29 cellular contexts compared by ENCODE assay signal in the genomic region with DNA sequence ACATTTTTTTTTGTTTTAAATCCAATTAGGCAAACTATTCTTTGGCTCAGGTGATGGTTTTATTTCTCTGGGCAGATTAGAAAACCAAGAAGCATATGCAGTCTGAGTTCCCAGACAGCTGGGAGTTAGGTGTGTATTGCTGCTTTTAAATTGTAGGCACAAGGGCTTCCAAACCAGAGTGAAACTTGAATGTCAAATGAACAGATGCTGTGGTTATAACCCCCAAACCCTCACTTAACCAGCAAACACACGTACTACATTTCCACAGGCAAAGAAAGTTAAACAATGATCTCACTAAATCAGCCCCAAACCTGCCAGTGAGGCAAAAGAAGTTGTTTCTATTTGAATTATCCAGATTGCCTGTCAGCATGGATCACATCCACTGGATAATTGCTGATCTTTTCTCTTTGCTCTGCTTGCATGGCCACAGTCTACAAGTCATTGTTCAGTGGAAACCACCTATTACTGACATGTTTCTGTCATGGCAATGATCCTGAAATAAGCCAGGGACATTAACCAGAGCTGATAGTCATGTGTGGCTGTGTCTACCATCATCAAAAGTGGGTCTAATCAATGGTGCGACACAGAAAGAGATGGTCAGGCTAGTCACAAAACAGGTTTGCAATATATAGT.
DNase-seq lines count a peak whose midpoint lies in the region; ATAC-seq, FAIRE-seq and TF ChIP-seq lines count a peak whose summit lies in the region.
"Had no signal": no experiment of that assay in that cellular context is flagged by ENCODE, and none has a peak within 500 bp of the region (broad histone marks: within the 10 kb centered on the region; RNA-seq: fewer than 3 reads in every experiment).

No MANE protein-coding gene starts in this region.

- no peaks in the 10 kb centered on the region for H3K36me3 Mint-ChIP-seq in activated T-helper 17 cell treated with anti-CD3 and anti-CD28 coated beads, Interleukin-2, amount 50 U/mL, for 72 hours (ENCODE audit: low read depth)
- H3K36me3 Mint-ChIP-seq in T-helper 17 cell (ENCODE audit: low read depth), result no peaks in the 10 kb centered on the region
- H3K36me3 Mint-ChIP-seq: type B pancreatic cell had no signal

- no peak overlapping the region for H3K4me3 ChIP-seq in GM06990 (replicated peaks; ENCODE audit: low read depth, low read length)
- no peak overlapping the region for H3K4me3 ChIP-seq in keratinocyte (ENCODE audit: control insufficient read depth in 2 of 3, extremely low read depth in 1 of 3, insufficient read depth in 2 of 3, low read depth in 1 of 3, low read length in 3 of 3)
- no peak overlapping the region for H3K4me3 ChIP-seq in GM23248
- H3K4me3 ChIP-seq: BLaER1 treated with 17β-estradiol and CSF1 and Interleukin-3, amounts not matched to agents 10 nM and 100 nM; esophagus squamous epithelium; K562; right lobe of liver had no signal

- no peaks in the 10 kb centered on the region for H3K4me1 Mint-ChIP-seq in activated T-helper 17 cell treated with anti-CD3 and anti-CD28 coated beads, Interleukin-2, amount 50 U/mL, for 72 hours
- no peaks in the 10 kb centered on the region for H3K4me1 Mint-ChIP-seq in T-helper 17 cell
- H3K4me1 Mint-ChIP-seq: central memory CD8-positive, alpha-beta T cell had no signal

- H3K27me3 ChIP-seq in GM06990 (replicated peaks; ENCODE audit: control insufficient read depth, insufficient read depth, low read length), result no peaks in the 10 kb centered on the region; the same call in 1 of the 2 replicates
- no peaks in the 10 kb centered on the region for H3K27me3 ChIP-seq in keratinocyte (ENCODE audit: control insufficient read depth, extremely low read depth, insufficient read depth, low read length)
- H3K27me3 ChIP-seq in GM23248 (replicated peaks; ENCODE audit: insufficient read depth), result no peaks in the 10 kb centered on the region
- H3K27me3 ChIP-seq: BLaER1 treated with 17β-estradiol and CSF1 and Interleukin-3, amounts not matched to agents 10 nM and 100 nM; esophagus squamous epithelium; right lobe of liver had no signal

- H3K4me2 ChIP-seq in keratinocyte (ENCODE audit: control insufficient read depth, extremely low read depth, insufficient read depth, low read depth, low read length), result no peak overlapping the region
- no peak overlapping the region for H3K4me2 ChIP-seq in GM23248 (ENCODE audit: unreplicated experiment)
- H3K4me2 ChIP-seq: BLaER1 treated with 17β-estradiol and CSF1 and Interleukin-3, amounts not matched to agents 10 nM and 100 nM had no signal

- H3K27ac ChIP-seq in keratinocyte (ENCODE audit: control insufficient read depth, insufficient read depth, low read length) (no peak overlapping the region), GM23248 (no peak overlapping the region)
- H3K27ac ChIP-seq: BLaER1 treated with 17β-estradiol and CSF1 and Interleukin-3, amounts not matched to agents 10 nM and 100 nM; esophagus squamous epithelium; right lobe of liver; RWPE1 had no signal

- no peaks in the 10 kb centered on the region for H3K36me3 ChIP-seq in GM06990 (ENCODE audit: control insufficient read depth, insufficient read depth, low read length)
- no peaks in the 10 kb centered on the region for H3K36me3 ChIP-seq in keratinocyte (ENCODE audit: control insufficient read depth in 2 of 2, extremely low read depth in 1 of 2, insufficient read depth in 2 of 2, low read length in 2 of 2)
- H3K36me3 ChIP-seq in GM23248 (ENCODE audit: low read depth), result no peaks in the 10 kb centered on the region
- H3K36me3 ChIP-seq: BLaER1 treated with 17β-estradiol and CSF1 and Interleukin-3, amounts not matched to agents 10 nM and 100 nM; esophagus squamous epithelium; right lobe of liver had no signal

- H3F3A ChIP-seq in GM23248 (ENCODE audit: insufficient read depth), result no peaks in the 10 kb centered on the region

- ATAC-seq in activated T-helper 17 cell treated with anti-CD3 and anti-CD28 coated beads, Interleukin-2, amount 50 U/mL, for 72 hours (replicated peaks), result no peak
- no peak for ATAC-seq in T-helper 17 cell
- ATAC-seq: K562, left cardiac atrium, right lobe of liver, SK-N-SH treated with all-trans-retinoic acid at 6 μM for 48 hours had no signal

- FAIRE-seq in D721Med (lab: Jason Lieb, UNC) (peak; percentile 35), keratinocyte (lab: Jason Lieb, UNC) (peak; percentile 43)
- FAIRE-seq: endometrium, GM12891, K562 had no signal

- no peak overlapping the region for H3K27ac Mint-ChIP-seq in activated T-helper 17 cell treated with anti-CD3 and anti-CD28 coated beads, Interleukin-2, amount 50 U/mL, for 72 hours
- H3K27ac Mint-ChIP-seq in T-helper 17 cell, result no peak overlapping the region
- H3K27ac Mint-ChIP-seq: type B pancreatic cell had no signal

- H3K9ac ChIP-seq in keratinocyte (ENCODE audit: control insufficient read depth, extremely low read depth, insufficient read depth, low read length), result no peak overlapping the region
- no peak overlapping the region for H3K9ac ChIP-seq in GM23248
- H3K9ac ChIP-seq: BLaER1 treated with 17β-estradiol and CSF1 and Interleukin-3, amounts not matched to agents 10 nM and 100 nM had no signal

- H4K20me1 ChIP-seq in keratinocyte (ENCODE audit: control insufficient read depth, extremely low read depth, insufficient read depth, low read length) (no peaks in the 10 kb centered on the region), GM23248 (ENCODE audit: insufficient read depth) (no peaks in the 10 kb centered on the region)
- H4K20me1 ChIP-seq: BLaER1 treated with 17β-estradiol and CSF1 and Interleukin-3, amounts not matched to agents 10 nM and 100 nM had no signal

- H3K4me1 ChIP-seq in keratinocyte (ENCODE audit: control insufficient read depth, extremely low read depth, insufficient read depth, low read length) (no peaks in the 10 kb centered on the region), GM23248 (ENCODE audit: insufficient read depth) (no peaks in the 10 kb centered on the region)
- H3K4me1 ChIP-seq: BLaER1 treated with 17β-estradiol and CSF1 and Interleukin-3, amounts not matched to agents 10 nM and 100 nM; Caco-2; esophagus squamous epithelium; right lobe of liver had no signal

- H3K9me3 ChIP-seq in keratinocyte (ENCODE audit: control insufficient read depth, low read depth, low read length) (no peaks in the 10 kb centered on the region), T-helper 17 cell (ENCODE audit: control insufficient read depth, low read length, poor library complexity, severe bottlenecking) (no peaks in the 10 kb centered on the region), GM23248 (ENCODE audit: low read depth) (no peaks in the 10 kb centered on the region)
- H3K9me3 ChIP-seq: BLaER1 treated with 17β-estradiol and CSF1 and Interleukin-3, amounts not matched to agents 10 nM and 100 nM; Caco-2; esophagus squamous epithelium; right lobe of liver had no signal

- dilution Hi-C loops in keratinocyte (cut with MboI; ENCODE audit: extremely low pct_ligation_motif_present, low sequenced_read_pairs), result no loop called here

- no peaks in the 10 kb centered on the region for H3K9me2 ChIP-seq in GM23248 (ENCODE audit: insufficient read depth)

- H3K9me1 ChIP-seq in keratinocyte (ENCODE audit: control insufficient read depth, extremely low read depth, insufficient read depth, low read length), result no peaks in the 10 kb centered on the region

- no peaks in the 10 kb centered on the region for H3K9me3 Mint-ChIP-seq in activated T-helper 17 cell treated with anti-CD3 and anti-CD28 coated beads, Interleukin-2, amount 50 U/mL, for 72 hours
- H3K9me3 Mint-ChIP-seq: type B pancreatic cell had no signal

- in situ Hi-C loops in GM23248 (cut with MboI), result no loop called here

- DNase-seq in D721Med (ENCODE audit: insufficient read length, low spot score) (no peak), GM06990 (ENCODE audit: extremely low read depth, insufficient read length) (peak; percentile 1), NCI-H2171 treated with DMSO at 0.1 percent for 48 hours (lab: John Stamatoyannopoulos, UW) (peak; percentile 83), keratinocyte (ENCODE audit: low read depth, low spot score) (no peak), T-helper 17 cell (no peak), GM23248 (no peak)
- DNase-seq: activated gamma-delta T cell; activated T-cell treated with anti-CD3 and anti-CD28 coated beads, Interleukin-2, amount 50 U/mL, for 1 hour; Caco-2; dermis blood vessel endothelial cell; esophagus squamous epithelium; foreskin melanocyte; left cardiac atrium; NCI-H1436; NCI-H526; posterior cingulate gyrus; right lobe of liver; stimulated activated CD4-positive, alpha-beta T cell treated with anti-CD3 and anti-CD28 coated beads, Interleukin-12 subunit alpha, Interleukin-12 subunit beta, amount 100 ng/mL, for 4 hours; stimulated activated CD4-positive, alpha-beta T cell treated with anti-CD3 and anti-CD28 coated beads, Interleukin-4, amount 100 ng/mL, for 1 hour; T-helper 2 cell had no signal

- H3K27me3 Mint-ChIP-seq in activated T-helper 17 cell treated with anti-CD3 and anti-CD28 coated beads, Interleukin-2, amount 50 U/mL, for 72 hours, result peaks cover 9% of the 10 kb centered on the region
- peaks cover 6% of the 10 kb centered on the region for H3K27me3 Mint-ChIP-seq in T-helper 17 cell

- no peak overlapping the region for H3K4me3 Mint-ChIP-seq in activated T-helper 17 cell treated with anti-CD3 and anti-CD28 coated beads, Interleukin-2, amount 50 U/mL, for 72 hours
- no peak overlapping the region for H3K4me3 Mint-ChIP-seq in T-helper 17 cell
- H3K4me3 Mint-ChIP-seq: central memory CD8-positive, alpha-beta T cell; type B pancreatic cell had no signal

- no peak for TF ChIP-seq CTCF in D721Med (IDR thresholded peaks at IDR 0.05; ENCODE audit: insufficient read depth, missing control alignments)
- no peak for TF ChIP-seq CTCF in GM06990 (IDR thresholded peaks at IDR 0.05; ENCODE audit: insufficient read depth, low read length, poor library complexity, severe bottlenecking)
- no peak for TF ChIP-seq CTCF in keratinocyte (optimal IDR thresholded peaks at IDR 0.05 in 1 of 3, IDR thresholded peaks at IDR 0.05 in 1 of 3, conservative IDR thresholded peaks at IDR 0.05 in 1 of 3; ENCODE audit: extremely low read depth in 1 of 3, insufficient read depth in 2 of 3, low read length in 3 of 3)

- H3K79me2 ChIP-seq in keratinocyte (ENCODE audit: control insufficient read depth, insufficient read depth, low read length), result no peaks in the 10 kb centered on the region
- H3K79me2 ChIP-seq in GM23248 (ENCODE audit: insufficient read depth), result no peaks in the 10 kb centered on the region

- no peak overlapping the region for H2AFZ ChIP-seq in keratinocyte (ENCODE audit: control insufficient read depth, low read length)
- no peak overlapping the region for H2AFZ ChIP-seq in GM23248

- 32% methylated on average over 2 of the region's 2 CpGs for WGBS in GM23248 (ENCODE audit: low coverage in 1 of 2, low lambda C conversion rate in 2 of 2, missing lambda C conversion rate in 2 of 2), 2 experiments

Comparison
In these comparisons a context has a peak if more than half of its experiments do, and no peak if none do; other contexts are left out.
1. DNase-seq: peak in GM06990 (single experiment) and NCI-H2171 treated with DMSO at 0.1 percent for 48 hours (single experiment); none in D721Med (single experiment), keratinocyte (single experiment), T-helper 17 cell (0 of 3) and GM23248 (single experiment).